19 cellular contexts compared by ENCODE assay signal in the genomic region with DNA sequence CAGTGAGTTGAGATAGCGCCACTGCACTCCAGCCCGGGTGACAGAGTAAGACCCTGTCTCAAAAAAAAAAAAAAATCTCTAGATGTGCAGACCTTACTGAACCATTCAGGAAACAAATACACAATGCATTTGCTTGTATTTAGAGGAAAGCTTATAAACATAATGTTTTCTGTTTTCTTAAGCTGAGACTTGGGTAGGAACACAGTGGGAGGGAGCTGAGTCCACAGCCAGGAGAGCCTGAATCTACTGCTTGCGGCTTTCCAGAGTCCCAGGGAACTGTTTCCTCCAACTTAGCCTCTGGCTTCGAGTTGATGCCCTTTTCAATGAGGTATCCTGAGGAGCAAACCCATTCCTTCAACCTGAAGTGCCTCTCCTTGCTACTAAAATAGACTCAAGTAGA.
DNase-seq lines count a peak whose midpoint lies in the region; ATAC-seq and TF ChIP-seq lines count a peak whose summit lies in the region.
"Had no signal": no experiment of that assay in that cellular context is flagged by ENCODE, and none has a peak within 500 bp of the region (broad histone marks: within the 10 kb centered on the region; RNA-seq: fewer than 3 reads in every experiment).

No MANE protein-coding gene starts in this region.

- TF ChIP-seq CTCF in left lung (IDR thresholded peaks at IDR 0.05): no peak
- TF ChIP-seq CTCF in BE2C (IDR thresholded peaks at IDR 0.05; ENCODE audit: low read depth, low read length): no peak

- H3K27ac ChIP-seq in SJSA1: peak overlapping the region; percentile 81
- no peak overlapping the region for H3K27ac ChIP-seq in left lung
- H3K27ac ChIP-seq: BLaER1 treated with 17β-estradiol and CSF1 and Interleukin-3, amounts not matched to agents 10 nM and 100 nM had no signal

- intact Hi-C loops in left lung (cut with DNase I): no loop called here
- intact Hi-C loops in activated CD4-positive, alpha-beta T cell treated with anti-CD3 and anti-CD28 coated beads for 36 hours (cut with DNase I, micrococcal nuclease): no loop called here

- H3K36me3 Mint-ChIP-seq in activated CD4-positive, alpha-beta T cell treated with anti-CD3 and anti-CD28 coated beads for 36 hours (ENCODE audit: low read depth): no peaks in the 10 kb centered on the region
- H3K36me3 Mint-ChIP-seq: CD14-positive monocyte; CD8-positive, alpha-beta memory T cell had no signal

- H3K36me3 ChIP-seq in SJSA1 (no peaks in the 10 kb centered on the region), left lung (no peaks in the 10 kb centered on the region), BE2C (no peaks in the 10 kb centered on the region)
- H3K36me3 ChIP-seq: BLaER1 treated with 17β-estradiol and CSF1 and Interleukin-3, amounts not matched to agents 10 nM and 100 nM; HAP-1 had no signal

- H3K9me3 Mint-ChIP-seq in activated CD4-positive, alpha-beta T cell treated with anti-CD3 and anti-CD28 coated beads for 36 hours (ENCODE audit: low read depth): no peaks in the 10 kb centered on the region
- H3K9me3 Mint-ChIP-seq: CD14-positive monocyte; CD4-positive, alpha-beta T cell; CD8-positive, alpha-beta memory T cell; GM23338; HFFc6 had no signal

- no peak overlapping the region for H3K27ac Mint-ChIP-seq in activated CD4-positive, alpha-beta T cell treated with anti-CD3 and anti-CD28 coated beads for 36 hours
- H3K27ac Mint-ChIP-seq: B cell; CD14-positive monocyte; CD4-positive, alpha-beta T cell; CD8-positive, alpha-beta memory T cell; GM23338; HFFc6 had no signal

- DNase-seq in SJSA1 (ENCODE audit: low read depth in 1 of 2, low spot score in 2 of 2) (peak in 1 of 2 experiments; percentile 53), left lung (no peak), smooth muscle cell of the brain vasculature (ENCODE audit: low read depth, low spot score) (peak; percentile 57), BE2C (no peak)
- DNase-seq in activated CD4-positive, alpha-beta T cell treated with anti-CD3 and anti-CD28 coated beads for 36 hours: no peak
- DNase-seq: CD4-positive, alpha-beta T cell; CD8-positive, alpha-beta memory T cell; DMS 273 treated with DMSO at 0.1 percent for 48 hours; DMS79; EL; GDM1; HFFc6 had no signal

- H3K4me1 ChIP-seq in SJSA1 (replicated peaks) (peaks cover 22% of the 10 kb centered on the region), left lung (no peaks in the 10 kb centered on the region), BE2C (no peaks in the 10 kb centered on the region)
- H3K4me1 ChIP-seq: HAP-1 had no signal

- no peaks in the 10 kb centered on the region for H3K4me1 Mint-ChIP-seq in activated CD4-positive, alpha-beta T cell treated with anti-CD3 and anti-CD28 coated beads for 36 hours
- H3K4me1 Mint-ChIP-seq: B cell; CD14-positive monocyte; CD8-positive, alpha-beta memory T cell; GM23338 had no signal

- no peak overlapping the region for H3K4me3 Mint-ChIP-seq in activated CD4-positive, alpha-beta T cell treated with anti-CD3 and anti-CD28 coated beads for 36 hours
- H3K4me3 Mint-ChIP-seq: B cell; CD14-positive monocyte; CD4-positive, alpha-beta T cell; CD8-positive, alpha-beta memory T cell; GM23338; HFFc6 had no signal

- H3K27me3 ChIP-seq in SJSA1 (replicated peaks): no peaks in the 10 kb centered on the region
- H3K27me3 ChIP-seq in left lung: no peaks in the 10 kb centered on the region
- no peaks in the 10 kb centered on the region for H3K27me3 ChIP-seq in BE2C

- POLR2A ChIA-PET in activated CD4-positive, alpha-beta T cell treated with anti-CD3 and anti-CD28 coated beads for 36 hours (lab: Charles Lee): no interaction called here

- H3K9me3 ChIP-seq in SJSA1 (replicated peaks): no peaks in the 10 kb centered on the region
- H3K9me3 ChIP-seq in left lung: no peaks in the 10 kb centered on the region
- H3K9me3 ChIP-seq in BE2C: no peaks in the 10 kb centered on the region
- H3K9me3 ChIP-seq: BLaER1 treated with 17β-estradiol and CSF1 and Interleukin-3, amounts not matched to agents 10 nM and 100 nM; HAP-1 had no signal

- peak; percentile 21 for ATAC-seq in left lung
- ATAC-seq in GM18517 (IDR thresholded peaks at IDR 0.05; ENCODE audit: unreplicated experiment): no peak
- ATAC-seq in activated CD4-positive, alpha-beta T cell treated with anti-CD3 and anti-CD28 coated beads for 36 hours: no peak
- ATAC-seq: GM12878, GM23338 had no signal

- H3K4me3 ChIP-seq in SJSA1 (no peak overlapping the region), left lung (no peak overlapping the region), BE2C (ENCODE audit: low read depth, low read length) (no peak overlapping the region)
- H3K4me3 ChIP-seq: BLaER1 treated with 17β-estradiol and CSF1 and Interleukin-3, amounts not matched to agents 10 nM and 100 nM; GM12878; GM23338; HAP-1 had no signal

- H3K27me3 Mint-ChIP-seq in activated CD4-positive, alpha-beta T cell treated with anti-CD3 and anti-CD28 coated beads for 36 hours: peaks cover 22% of the 10 kb centered on the region

- CTCF ChIA-PET in activated CD4-positive, alpha-beta T cell treated with anti-CD3 and anti-CD28 coated beads for 36 hours (lab: Charles Lee): interaction anchor here (0.6 to 1.2 kb wide), 2 partner anchors 17 to 62 kb away, joined by 3 to 4 read pairs; no protein-coding TSS in a partner anchor
